7 cellular contexts compared by ENCODE assay signal in genomic region chr6:7725849-7726415, GRCh38. TPM values are rescaled to one million over a fixed set of nuclear protein-coding genes. Genes with fewer than 3 reads are reported as not detected.
DNase-seq lines count a peak whose midpoint lies in the region; ATAC-seq and TF ChIP-seq lines count a peak whose summit lies in the region.

BMP6 (plus strand) TSS chr6:7726099; CDS start chr6:7726956, 857 bp downstream.

- H3K27ac ChIP-seq in mammary epithelial cell (ENCODE audit: insufficient read depth, low read depth, low read length) (no peak within 1 kb of the TSS), iPS-20b (ENCODE audit: low read length) (no peak within 1 kb of the TSS), gastrocnemius medialis (no peak within 1 kb of the TSS)

- CTCF ChIA-PET in mammary epithelial cell (lab: Charles Lee; ENCODE audit: low non-redundant PET), result interaction anchor here (0.5 to 0.7 kb wide), 4 partner anchors 9 to 376 kb away, joined by 3 to 6 read pairs (median 4); partner anchors contain the start of gene EEF1E1

- 2% methylated on average over 23 of the region's 69 CpGs for WGBS in mammary epithelial cell (ENCODE audit: low coverage, missing lambda C conversion rate)

- no TSS peak for BruUV-seq in mammary epithelial cell (replicated peaks; lab: Mats Ljungman, UMichigan)

- dilution Hi-C loops in mammary epithelial cell (cut with HindIII; ENCODE audit: low sequenced_read_pairs), result loop anchor here (10.0 kb wide), 1 partner anchor 279 kb away; no protein-coding TSS in a partner anchor

- TF ChIP-seq CTCF in mammary epithelial cell (conservative IDR thresholded peaks at IDR 0.05 in 1 of 2, IDR thresholded peaks at IDR 0.05 in 1 of 2; ENCODE audit: extremely low read depth in 1 of 2, insufficient read depth in 1 of 2, low read depth in 1 of 2, low read length in 2 of 2) (no peak), gastrocnemius medialis (IDR thresholded peaks at IDR 0.05 in 4 of 5, conservative IDR thresholded peaks at IDR 0.05 in 1 of 5) (peak in 1 of 5 experiments; percentile 8)

- H3K4me2 ChIP-seq in mammary epithelial cell (ENCODE audit: insufficient read depth, low read depth, low read length), result peak within 1 kb of the TSS; percentile 99

- H3K36me3 Mint-ChIP-seq in T-helper 2 cell treated with Interferon-gamma antibody and Interleukin-4, amounts not matched to agents 5 μg/mL and 100 μg/mL, for 36 hours (ENCODE audit: low read depth), result no peaks in the 10 kb centered on the region

- H3K36me3 ChIP-seq in mammary epithelial cell (ENCODE audit: insufficient read depth, low read length) (no peaks in the 10 kb centered on the region), iPS-20b (ENCODE audit: insufficient read depth, low read depth, low read length) (no peaks in the 10 kb centered on the region), gastrocnemius medialis (no peaks in the 10 kb centered on the region)

- H3K27me3 Mint-ChIP-seq in T-helper 2 cell treated with Interferon-gamma antibody and Interleukin-4, amounts not matched to agents 5 μg/mL and 100 μg/mL, for 36 hours (ENCODE audit: low read depth), result peaks cover 74% of the 10 kb centered on the region

- H3K79me2 ChIP-seq in mammary epithelial cell (ENCODE audit: insufficient read depth, low read length), result no peaks in the 10 kb centered on the region

- in situ Hi-C loops in mammary epithelial cell (cut with MboI; ENCODE audit: low sequenced_read_pairs in 2 of 2) (loop anchor here (10.0 kb wide), 1 partner anchor 269 kb away; no protein-coding TSS in a partner anchor), gastrocnemius medialis (cut with MboI; ENCODE audit: low sequenced_read_pairs in 4 of 4) (loop anchor here in 2 of 4 donors (10.0 kb wide), 1 partner anchor 279 kb away; no protein-coding TSS in a partner anchor)

- H4K20me1 ChIP-seq in mammary epithelial cell (ENCODE audit: insufficient read depth, low read length), result no peaks in the 10 kb centered on the region

- H3K27me3 ChIP-seq in mammary epithelial cell (ENCODE audit: insufficient read depth, low read length), result peaks cover 24% of the 10 kb centered on the region
- H3K27me3 ChIP-seq in iPS-20b (ENCODE audit: insufficient read depth, low read length), result peaks cover 86% of the 10 kb centered on the region
- peaks cover 34 to 43% (median 36%) of the 10 kb centered on the region in 3 donors for H3K27me3 ChIP-seq in gastrocnemius medialis

- H3K4me3 Mint-ChIP-seq in T-helper 2 cell treated with Interferon-gamma antibody and Interleukin-4, amounts not matched to agents 5 μg/mL and 100 μg/mL, for 36 hours, result peak within 1 kb of the TSS; percentile 77

- H2AFZ ChIP-seq in mammary epithelial cell (ENCODE audit: low read depth, low read length), result peak within 1 kb of the TSS; percentile 82

- H3K9ac ChIP-seq in mammary epithelial cell (ENCODE audit: insufficient read depth, low read length) (peak within 1 kb of the TSS; percentile 15), iPS-20b (ENCODE audit: low read depth, low read length) (no peak within 1 kb of the TSS)

- H3K4me1 Mint-ChIP-seq in T-helper 2 cell treated with Interferon-gamma antibody and Interleukin-4, amounts not matched to agents 5 μg/mL and 100 μg/mL, for 36 hours (ENCODE audit: low read depth), result peaks cover 11% of the 10 kb centered on the region

- intact Hi-C loops in mammary epithelial cell (cut with micrococcal nuclease) (loop anchor here (2.0 to 10.0 kb wide), 3 partner anchors 151 to 461 kb away; partner anchors contain the start of gene TXNDC5), gastrocnemius medialis (cut with DNase I; ENCODE audit: low total_unique reads) (loop anchor here (5.0 to 10.0 kb wide), 2 partner anchors 186 to 489 kb away; partner anchors contain the start of gene TXNDC5)

- peak; percentile 42 to 64 for TF ChIP-seq POLR2A in gastrocnemius medialis (IDR thresholded peaks at IDR 0.05)

- no peaks in the 10 kb centered on the region for H3K9me3 Mint-ChIP-seq in T-helper 2 cell treated with Interferon-gamma antibody and Interleukin-4, amounts not matched to agents 5 μg/mL and 100 μg/mL, for 36 hours

- H3K4me3 ChIP-seq in mammary epithelial cell (replicated peaks in 1 of 3; ENCODE audit: insufficient read depth in 1 of 3, low read depth in 2 of 3, low read length in 3 of 3) (peak within 1 kb of the TSS; percentile 42 to 64 (median 62)), iPS-20b (ENCODE audit: low read length) (peak within 1 kb of the TSS; percentile 70), gastrocnemius medialis (peak within 1 kb of the TSS; percentile 57 to 84 (median 68))

- ATAC-seq in GM18498 (IDR thresholded peaks at IDR 0.05; ENCODE audit: unreplicated experiment), result peak; percentile 79
- peak; percentile 71 for ATAC-seq in HG02763 (IDR thresholded peaks at IDR 0.05; ENCODE audit: unreplicated experiment)
- peak; percentile 87 to 89 for ATAC-seq in gastrocnemius medialis

- DNase-seq in NCI-H1105 treated with DMSO at 0.1 percent for 48 hours (lab: John Stamatoyannopoulos, UW) (peak; percentile 90), mammary epithelial cell (peak; percentile 86), gastrocnemius medialis (peak; percentile 69 to 70)
- peak; percentile 74 for DNase-seq in T-helper 2 cell treated with Interferon-gamma antibody and Interleukin-4, amounts not matched to agents 5 μg/mL and 100 μg/mL, for 36 hours (ENCODE audit: low spot score)

- no peak within 1 kb of the TSS for H3K27ac Mint-ChIP-seq in T-helper 2 cell treated with Interferon-gamma antibody and Interleukin-4, amounts not matched to agents 5 μg/mL and 100 μg/mL, for 36 hours

- H3K9me3 ChIP-seq in mammary epithelial cell (replicated peaks; ENCODE audit: insufficient read depth, low read length) (no peaks in the 10 kb centered on the region), iPS-20b (ENCODE audit: insufficient read depth, low read depth, low read length) (no peaks in the 10 kb centered on the region), gastrocnemius medialis (no peaks in the 10 kb centered on the region)

- H3K4me1 ChIP-seq in mammary epithelial cell (ENCODE audit: insufficient read depth, low read length) (peaks cover 19% of the 10 kb centered on the region), iPS-20b (ENCODE audit: insufficient read depth, low read length) (peaks cover 19% of the 10 kb centered on the region), gastrocnemius medialis (peaks cover 12 to 21% of the 10 kb centered on the region in 2 donors)

RNA-seq across cellular contexts. Expression of gene BMP6, which starts in this region (rescaled TPM):
- total RNA-seq in mammary epithelial cell (1 to 10 TPM in 1 of 2 donors, under 1 TPM in 1; 0.33 to 1.2 TPM), gastrocnemius medialis (1 to 10 TPM; 1.7 to 8.3 (median 3.3) TPM)
- 4.2 TPM for polyA plus RNA-seq in mammary epithelial cell
- 12.1 TPM for polyA minus RNA-seq in mammary epithelial cell
